Comparison of ENCODE assay signal across 23 cellular contexts in the genomic region with DNA sequence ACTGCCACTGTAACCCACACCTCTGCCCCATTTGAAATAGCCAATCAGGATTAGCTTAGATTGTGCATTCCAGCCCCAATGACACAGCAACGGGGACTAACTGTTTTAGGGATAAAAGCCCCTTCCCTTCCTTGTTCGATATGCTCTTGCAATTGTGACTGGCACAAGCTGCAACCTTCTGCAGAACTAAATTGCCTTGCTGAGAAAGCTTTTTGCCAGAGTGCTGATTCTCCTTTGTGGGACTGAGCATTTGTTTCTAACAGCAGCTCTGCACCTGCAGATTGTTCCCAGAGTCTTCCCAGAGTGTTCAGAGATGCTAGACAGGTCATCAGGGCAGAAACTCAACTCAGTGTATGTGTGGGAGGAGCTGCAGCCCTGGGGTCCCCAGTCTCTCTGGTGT.
"Had no signal": no experiment of that assay in that cellular context is flagged by ENCODE, and none has a peak within 500 bp of the region (broad histone marks: within the 10 kb centered on the region; RNA-seq: fewer than 3 reads in every experiment).

No MANE protein-coding gene starts in this region.

- DNase-seq: dermis blood vessel endothelial cell; effector memory CD4-positive, alpha-beta T cell; erythroblast; hypothalamus; immature natural killer cell; islet precursor cell; kidney glomerular epithelial cell; left colon; left ventricle myocardium inferior; lower lobe of right lung; sigmoid colon; stimulated activated CD4-positive, alpha-beta T cell treated with anti-CD3 and anti-CD28 coated beads, Interleukin-2, amount 100 ng/mL, for 24 hours; stimulated activated CD4-positive, alpha-beta T cell treated with anti-CD3 and anti-CD28 coated beads, Interleukin-4, amount 100 ng/mL, for 24 hours; stimulated activated naive CD4-positive, alpha-beta T cell treated with Interleukin-2 at 50 U/mL for 16 hours; stomach; substantia nigra; testis; tibial artery had no signal

- H3K4me3 ChIP-seq: coronary artery, left ventricle myocardium inferior, lower lobe of right lung, sigmoid colon, stomach, testis, tibial artery had no signal

- H3K4me1 ChIP-seq: left ventricle myocardium inferior, lower lobe of right lung, parathyroid adenoma, sigmoid colon, stomach, testis, tibial artery had no signal

- FAIRE-seq: frontal cortex had no signal

- H3K27ac ChIP-seq: coronary artery, left ventricle myocardium inferior, lower lobe of right lung, parathyroid adenoma, sigmoid colon, stomach, testis, tibial artery had no signal

- H2AFZ ChIP-seq: parathyroid adenoma had no signal

- H3K9ac ChIP-seq: parathyroid adenoma had no signal

- H3K36me3 ChIP-seq: left ventricle myocardium inferior, lower lobe of right lung, sigmoid colon, stomach, tibial artery had no signal

- H3K27me3 ChIP-seq: sigmoid colon, stomach, testis, tibial artery had no signal

- H3K79me2 ChIP-seq: parathyroid adenoma had no signal

- H3K9me3 ChIP-seq: testis had no signal

- ATAC-seq: left colon; lower lobe of right lung; natural killer cell treated with Interleukin-12 subunit alpha and Interleukin-12 subunit beta and Interleukin-15 and Interleukin-18, amount 100 ng/mL, for 72 hours; stimulated activated effector memory CD8-positive, alpha-beta T cell treated with anti-CD3 and anti-CD28 coated beads, Interleukin-12 subunit alpha, Interleukin-12 subunit beta, amount 100 ng/mL, for 72 hours had no signal
